29 cellular contexts compared by ENCODE assay signal in the genomic region with DNA sequence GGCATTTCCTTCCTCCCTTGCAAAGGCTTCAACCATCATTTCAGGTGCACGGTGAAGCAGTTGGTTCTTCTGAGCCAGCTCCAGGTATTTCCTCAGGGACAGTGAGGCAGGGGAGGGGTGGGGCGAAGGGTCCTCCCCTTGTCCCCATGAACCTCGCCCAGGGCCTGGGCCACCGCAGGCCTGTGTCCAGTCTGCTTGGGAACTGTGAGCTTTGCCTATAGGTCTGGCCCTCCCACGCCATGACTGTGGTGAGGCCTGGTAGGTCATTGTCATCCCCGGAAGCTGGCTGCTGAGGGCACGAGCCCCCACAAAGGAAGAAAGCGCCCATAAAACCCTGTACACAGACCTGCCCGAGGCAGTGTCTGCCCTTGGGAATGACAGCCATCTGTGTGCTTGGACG.
"Had no signal": no experiment of that assay in that cellular context is flagged by ENCODE, and none has a peak within 500 bp of the region (broad histone marks: within the 10 kb centered on the region; RNA-seq: fewer than 3 reads in every experiment).

No MANE protein-coding gene starts in this region.

- H3K9me3 Mint-ChIP-seq: natural killer cell; nephron; neural progenitor cell; stimulated activated naive CD8-positive, alpha-beta T cell treated with anti-CD3 and anti-CD28 coated beads, Interleukin-15, Interleukin-2, amounts not matched to agents 100 ng/mL and 50 ng/mL, for 24 hours had no signal

- H3K36me3 ChIP-seq: neural progenitor cell, neutrophil, pancreas, prostate gland, right atrium auricular region, spleen, suprapubic skin, tibial artery, transverse colon, upper lobe of left lung, vagina had no signal

- H3K27ac Mint-ChIP-seq: naive thymus-derived CD4-positive, alpha-beta T cell; natural killer cell; nephron; neural progenitor cell; stimulated activated memory B cell treated with anti-CD40 and anti-IgM and Interleukin-4, amounts not matched to agents 10 μg/mL and 1 μg/mL and 100 μg/mL, for 72 hours; stimulated activated naive CD8-positive, alpha-beta T cell treated with anti-CD3 and anti-CD28 coated beads, Interleukin-15, Interleukin-2, amounts not matched to agents 100 ng/mL and 50 ng/mL, for 24 hours had no signal

- H3K4me1 Mint-ChIP-seq: naive thymus-derived CD4-positive, alpha-beta T cell; natural killer cell; nephron; stimulated activated memory B cell treated with anti-CD40 and anti-IgM and Interleukin-4, amounts not matched to agents 10 μg/mL and 1 μg/mL and 100 μg/mL, for 72 hours had no signal

- H3K4me1 ChIP-seq: neural progenitor cell, prostate gland, spleen, suprapubic skin, testis, tibial artery, transverse colon, vagina had no signal

- H3K27ac ChIP-seq: neural progenitor cell, neutrophil, prostate gland, right atrium auricular region, skin epidermis, spleen, suprapubic skin, testis, tibial artery, transverse colon, upper lobe of left lung, vagina had no signal

- H3K4me3 ChIP-seq: neural progenitor cell, pancreas, prostate gland, right atrium auricular region, skin epidermis, smooth muscle cell, spleen, suprapubic skin, testis, tibial artery, transverse colon, upper lobe of left lung, vagina had no signal

- H3K9ac ChIP-seq: neural progenitor cell had no signal

- H3K27me3 Mint-ChIP-seq: stimulated activated memory B cell treated with anti-CD40 and anti-IgM and Interleukin-4, amounts not matched to agents 10 μg/mL and 1 μg/mL and 100 μg/mL, for 72 hours; stimulated activated naive CD8-positive, alpha-beta T cell treated with anti-CD3 and anti-CD28 coated beads, Interleukin-15, Interleukin-2, amounts not matched to agents 100 ng/mL and 50 ng/mL, for 24 hours had no signal

- DNase-seq: naive thymus-derived CD4-positive, alpha-beta T cell; natural killer cell; nucleus accumbens; retina; spleen; stimulated activated CD4-positive, alpha-beta T cell treated with anti-CD3 and anti-CD28 coated beads, Interleukin-12 subunit alpha, Interleukin-12 subunit beta, amount 100 ng/mL, for 4 hours; stimulated activated CD4-positive, alpha-beta T cell treated with anti-CD3 and anti-CD28 coated beads, Interleukin-1b, Interleukin-23, amount 100 ng/mL, for 48 hours; stimulated activated CD4-positive, alpha-beta T cell treated with anti-CD3 and anti-CD28 coated beads, Interleukin-4, amount 100 ng/mL, for 1 hour; stimulated activated CD4-positive, alpha-beta T cell treated with anti-CD3 and anti-CD28 coated beads, Interleukin-4, amount 100 ng/mL, for 4 hours; stimulated activated CD8-positive, alpha-beta memory T cell treated with anti-CD3 and anti-CD28 coated beads, Interleukin-4, amount 100 ng/mL, for 48 hours; stimulated activated naive CD4-positive, alpha-beta T cell; substantia nigra; testis; transverse colon; upper lobe of left lung had no signal

- H3K4me2 ChIP-seq: neural progenitor cell, smooth muscle cell had no signal

- H3K4me3 Mint-ChIP-seq: naive thymus-derived CD4-positive, alpha-beta T cell; natural killer cell; nephron; neural progenitor cell; stimulated activated memory B cell treated with anti-CD40 and anti-IgM and Interleukin-4, amounts not matched to agents 10 μg/mL and 1 μg/mL and 100 μg/mL, for 72 hours; stimulated activated naive CD8-positive, alpha-beta T cell treated with anti-CD3 and anti-CD28 coated beads, Interleukin-15, Interleukin-2, amounts not matched to agents 100 ng/mL and 50 ng/mL, for 24 hours had no signal

- H2AFZ ChIP-seq: neural progenitor cell had no signal

- H3K27me3 ChIP-seq: neural progenitor cell, pancreas, right atrium auricular region, spleen, suprapubic skin, testis, tibial artery, transverse colon, upper lobe of left lung, vagina had no signal

- ATAC-seq: naive thymus-derived CD4-positive, alpha-beta T cell; natural killer cell; sciatic nerve; stimulated activated memory B cell treated with anti-CD40 and anti-IgM and Interleukin-4, amounts not matched to agents 10 μg/mL and 1 μg/mL and 100 μg/mL, for 72 hours had no signal

- H3K9me3 ChIP-seq: neutrophil, pancreas, prostate gland, right atrium auricular region, spleen, suprapubic skin, testis, tibial artery, transverse colon, upper lobe of left lung, vagina had no signal
